ENCODE assay signal across 9 cellular contexts in genomic region chr1:64539808-64540207, GRCh38.
DNase-seq lines count a peak whose midpoint lies in the region; ATAC-seq and TF ChIP-seq lines count a peak whose summit lies in the region.
"Had no signal": no experiment of that assay in that cellular context is flagged by ENCODE, and none has a peak within 500 bp of the region (broad histone marks: within the 10 kb centered on the region; RNA-seq: fewer than 3 reads in every experiment).

No MANE protein-coding gene starts in this region.

- H3K4me1 ChIP-seq in muscle layer of duodenum (ENCODE audit: control insufficient read depth in 1 of 2, insufficient read depth in 2 of 2, low read length in 2 of 2) (peaks cover 9 to 33% of the 10 kb centered on the region in 2 donors), Caco-2 (peaks cover 15% of the 10 kb centered on the region; the same call in 1 of the 2 replicates)

- H3K36me3 Mint-ChIP-seq in Caco-2 (ENCODE audit: insufficient read depth, unreplicated experiment) = peaks cover 6% of the 10 kb centered on the region
- no peaks in the 10 kb centered on the region for H3K36me3 Mint-ChIP-seq in CD14-positive monocyte

- DNase-seq in Right ventricle myocardium inferior (ENCODE audit: missing footprints) = peak; percentile 80
- DNase-seq in cardiac septum (ENCODE audit: low spot score) = no peak
- DNase-seq in epithelial cell of proximal tubule (ENCODE audit: low read depth) = no peak
- no peak for DNase-seq in NCI-H774 (lab: John Stamatoyannopoulos, UW)
- DNase-seq in Caco-2 = no peak
- DNase-seq in CD14-positive monocyte (ENCODE audit: low spot score) = no peak
- DNase-seq in T1000 (lab: John Stamatoyannopoulos, UW) = no peak
- DNase-seq: activated CD4-positive, CD25-positive, alpha-beta regulatory T cell had no signal

- peak overlapping the region; percentile 42 for H3K27ac ChIP-seq in muscle layer of duodenum (ENCODE audit: low read length)

- H3K4me1 Mint-ChIP-seq in Caco-2 (ENCODE audit: low read depth, unreplicated experiment) (peaks cover 13% of the 10 kb centered on the region), CD14-positive monocyte (peaks cover 8% of the 10 kb centered on the region)

- H3K9me3 ChIP-seq in muscle layer of duodenum (ENCODE audit: control insufficient read depth in 1 of 2, low read length in 2 of 2) (no peaks in the 10 kb centered on the region), Caco-2 (no peaks in the 10 kb centered on the region)

- POLR2A ChIA-PET in Caco-2 (lab: Charles Lee) = no interaction called here

- ATAC-seq in Right ventricle myocardium inferior = peak; percentile 55

- H3K9me3 Mint-ChIP-seq in Caco-2 (ENCODE audit: unreplicated experiment) (no peaks in the 10 kb centered on the region), CD14-positive monocyte (peaks cover 0 to under 1% (median 0%) of the 10 kb centered on the region in 7 donors)

- H3K36me3 ChIP-seq in muscle layer of duodenum (ENCODE audit: control insufficient read depth in 1 of 2, insufficient read depth in 2 of 2, low read length in 2 of 2) = no peaks in the 10 kb centered on the region
- no peaks in the 10 kb centered on the region for H3K36me3 ChIP-seq in Caco-2 (ENCODE audit: control insufficient read depth, insufficient read depth, low read length)

- no peak overlapping the region for H3K27ac Mint-ChIP-seq in Caco-2 (ENCODE audit: unreplicated experiment)
- H3K27ac Mint-ChIP-seq in CD14-positive monocyte = no peak overlapping the region

- TF ChIP-seq CTCF in epithelial cell of proximal tubule (conservative IDR thresholded peaks at IDR 0.05; ENCODE audit: low read depth, low read length) (no peak), Caco-2 (IDR thresholded peaks at IDR 0.05; ENCODE audit: insufficient read depth in 1 of 2, low read depth in 1 of 2, low read length in 1 of 2, severe bottlenecking in 1 of 2, unreplicated experiment in 1 of 2) (no peak), CD14-positive monocyte (IDR thresholded peaks at IDR 0.05) (no peak)

- H3K27me3 Mint-ChIP-seq in Caco-2 (ENCODE audit: insufficient read depth, unreplicated experiment) (no peaks in the 10 kb centered on the region), CD14-positive monocyte (ENCODE audit: low read depth in 3 of 3) (peaks cover 0 to 2% (median 1%) of the 10 kb centered on the region in 3 donors)

- BruUV-seq in Caco-2 (replicated peaks; lab: Mats Ljungman, UMichigan) = no TSS peak

- H3K4me3 Mint-ChIP-seq in Caco-2 (ENCODE audit: unreplicated experiment) (no peak overlapping the region), CD14-positive monocyte (no peak overlapping the region)

- CTCF ChIA-PET in Caco-2 (lab: Charles Lee) = no interaction called here

- no peaks in the 10 kb centered on the region for H3K27me3 ChIP-seq in muscle layer of duodenum (ENCODE audit: low read depth, low read length)
- no peaks in the 10 kb centered on the region for H3K27me3 ChIP-seq in Caco-2 (replicated peaks; ENCODE audit: control insufficient read depth, insufficient read depth, low read length)

- intact Hi-C loops in Right ventricle myocardium inferior (cut with DNase I) = loop anchor here (2.0 kb wide), 2 partner anchors 63 to 69 kb away; partner anchors contain the start of gene CACHD1
- intact Hi-C loops in cardiac septum (cut with DNase I) = loop anchor here (5.0 kb wide), 2 partner anchors 38 to 68 kb away; partner anchors contain the start of gene CACHD1
- intact Hi-C loops in Caco-2 (cut with micrococcal nuclease; ENCODE audit: unreplicated experiment) = loop anchor here (10.0 kb wide), 1 partner anchor 285 kb away; no protein-coding TSS in a partner anchor
- intact Hi-C loops in CD14-positive monocyte (cut with micrococcal nuclease) = loop anchor here in 1 of 2 donors (5.0 kb wide), 1 partner anchor 38 kb away; no protein-coding TSS in a partner anchor

- peak overlapping the region; percentile 3 for H3K4me3 ChIP-seq in epithelial cell of proximal tubule (ENCODE audit: low read depth, low read length)
- H3K4me3 ChIP-seq in muscle layer of duodenum (ENCODE audit: low read depth in 1 of 2, low read length in 2 of 2) = peak overlapping the region; percentile 13 to 27
- no peak overlapping the region for H3K4me3 ChIP-seq in Caco-2 (ENCODE audit: low read depth, low read length)
